ENCODE assay signal across 18 cellular contexts in genomic region chr16:1548234-1548633, GRCh38. TPM values are rescaled to one million over a fixed set of nuclear protein-coding genes. Genes with fewer than 3 reads are reported as not detected.
DNase-seq lines count a peak whose midpoint lies in the region; ATAC-seq, FAIRE-seq and TF ChIP-seq lines count a peak whose summit lies in the region.
"Had no signal": no experiment of that assay in that cellular context is flagged by ENCODE, and none has a peak within 500 bp of the region (broad histone marks: within the 10 kb centered on the region; RNA-seq: fewer than 3 reads in every experiment).

No MANE protein-coding gene starts in this region.

- H3K4me3 Mint-ChIP-seq in activated CD4-positive, alpha-beta T cell treated with anti-CD3 and anti-CD28 coated beads, Interleukin-2, amount 10 ng/mL, durations not matched to agents 24 days and 14 days: no peak overlapping the region
- no peak overlapping the region for H3K4me3 Mint-ChIP-seq in stimulated activated naive CD8-positive, alpha-beta T cell treated with anti-CD3 and anti-CD28 coated beads, Interleukin-15, amount 100 ng/mL, for 72 hours
- H3K4me3 Mint-ChIP-seq in CD14-positive monocyte: no peak overlapping the region

- H3K9me3 Mint-ChIP-seq in activated CD4-positive, alpha-beta T cell treated with anti-CD3 and anti-CD28 coated beads, Interleukin-2, amount 10 ng/mL, durations not matched to agents 24 days and 14 days: no peaks in the 10 kb centered on the region
- no peaks in the 10 kb centered on the region for H3K9me3 Mint-ChIP-seq in stimulated activated naive CD8-positive, alpha-beta T cell treated with anti-CD3 and anti-CD28 coated beads, Interleukin-15, amount 100 ng/mL, for 72 hours
- peaks cover 0 to 2% (median 0%) of the 10 kb centered on the region in 7 donors for H3K9me3 Mint-ChIP-seq in CD14-positive monocyte
- H3K9me3 Mint-ChIP-seq: activated T-helper 2 cell treated with anti-CD3 and anti-CD28 coated beads, Interferon-gamma antibody, Interleukin-2, Interleukin-4, amounts not matched to agents 10 μg/mL and 5 μg/mL and 100 μg/mL, durations not matched to agents 14 hours and 24 hours and 36 hours had no signal

- peak overlapping the region; percentile 47 for H3K4me2 ChIP-seq in keratinocyte (ENCODE audit: control insufficient read depth, extremely low read depth, insufficient read depth, low read depth, low read length)
- H3K4me2 ChIP-seq: A549 had no signal

- no peaks in the 10 kb centered on the region for H3K27me3 Mint-ChIP-seq in activated CD4-positive, alpha-beta T cell treated with anti-CD3 and anti-CD28 coated beads, Interleukin-2, amount 10 ng/mL, durations not matched to agents 24 days and 14 days
- H3K27me3 Mint-ChIP-seq in stimulated activated naive CD8-positive, alpha-beta T cell treated with anti-CD3 and anti-CD28 coated beads, Interleukin-15, amount 100 ng/mL, for 72 hours: no peaks in the 10 kb centered on the region
- H3K27me3 Mint-ChIP-seq in CD14-positive monocyte (ENCODE audit: low read depth in 3 of 3): peaks cover 0 to 1% (median 0%) of the 10 kb centered on the region in 3 donors

- no peaks in the 10 kb centered on the region for H4K20me1 ChIP-seq in keratinocyte (ENCODE audit: control insufficient read depth, extremely low read depth, insufficient read depth, low read length)

- no peaks in the 10 kb centered on the region for H3K9me3 ChIP-seq in keratinocyte (ENCODE audit: control insufficient read depth, low read depth, low read length)
- H3K9me3 ChIP-seq: A549 had no signal

- H3K4me3 ChIP-seq in astrocyte of the spinal cord (ENCODE audit: low read depth, low read length) (no peak overlapping the region), keratinocyte (ENCODE audit: control insufficient read depth in 2 of 3, extremely low read depth in 1 of 3, insufficient read depth in 2 of 3, low read depth in 1 of 3, low read length in 3 of 3) (no peak overlapping the region)
- H3K4me3 ChIP-seq: A549 had no signal

- no peak overlapping the region for H3K9ac ChIP-seq in keratinocyte (ENCODE audit: control insufficient read depth, extremely low read depth, insufficient read depth, low read length)

- no peak for TF ChIP-seq CTCF in astrocyte of the spinal cord (IDR thresholded peaks at IDR 0.05; ENCODE audit: low read depth, low read length)
- no peak for TF ChIP-seq CTCF in keratinocyte (optimal IDR thresholded peaks at IDR 0.05 in 1 of 3, IDR thresholded peaks at IDR 0.05 in 1 of 3, conservative IDR thresholded peaks at IDR 0.05 in 1 of 3; ENCODE audit: extremely low read depth in 1 of 3, insufficient read depth in 2 of 3, low read length in 3 of 3)
- no peak for TF ChIP-seq CTCF in CD14-positive monocyte (IDR thresholded peaks at IDR 0.05)

- H3K27me3 ChIP-seq in keratinocyte (ENCODE audit: control insufficient read depth, extremely low read depth, insufficient read depth, low read length): no peaks in the 10 kb centered on the region

- intact Hi-C loops in activated CD4-positive, alpha-beta T cell treated with anti-CD3 and anti-CD28 coated beads, Interleukin-2, amount 10 ng/mL, durations not matched to agents 24 days and 14 days (cut with micrococcal nuclease): no loop called here
- intact Hi-C loops in CD14-positive monocyte (cut with micrococcal nuclease): loop anchor here in 1 of 2 donors (10.0 kb wide), 1 partner anchor 57 kb away; no protein-coding TSS in a partner anchor

- dilution Hi-C loops in keratinocyte (cut with MboI; ENCODE audit: extremely low pct_ligation_motif_present, low sequenced_read_pairs): no loop called here

- FAIRE-seq in keratinocyte (lab: Jason Lieb, UNC): no peak
- FAIRE-seq: A549, GM12891, H54 had no signal

- H2AFZ ChIP-seq in keratinocyte (ENCODE audit: control insufficient read depth, low read length): no peak overlapping the region

- peak overlapping the region; percentile 25 for H3K27ac Mint-ChIP-seq in activated CD4-positive, alpha-beta T cell treated with anti-CD3 and anti-CD28 coated beads, Interleukin-2, amount 10 ng/mL, durations not matched to agents 24 days and 14 days
- peak overlapping the region; percentile 17 to 87 for H3K27ac Mint-ChIP-seq in stimulated activated naive CD8-positive, alpha-beta T cell treated with anti-CD3 and anti-CD28 coated beads, Interleukin-15, amount 100 ng/mL, for 72 hours
- no peak overlapping the region for H3K27ac Mint-ChIP-seq in CD14-positive monocyte
- H3K27ac Mint-ChIP-seq: activated T-helper 2 cell treated with anti-CD3 and anti-CD28 coated beads, Interferon-gamma antibody, Interleukin-2, Interleukin-4, amounts not matched to agents 10 μg/mL and 5 μg/mL and 100 μg/mL, durations not matched to agents 14 hours and 24 hours and 36 hours had no signal

- ATAC-seq in stimulated activated naive CD8-positive, alpha-beta T cell treated with anti-CD3 and anti-CD28 coated beads, Interleukin-15, amount 100 ng/mL, for 72 hours: no peak
- ATAC-seq: A549 had no signal

- peaks cover 18% of the 10 kb centered on the region for H3K4me1 Mint-ChIP-seq in activated CD4-positive, alpha-beta T cell treated with anti-CD3 and anti-CD28 coated beads, Interleukin-2, amount 10 ng/mL, durations not matched to agents 24 days and 14 days
- peaks cover 88% of the 10 kb centered on the region for H3K4me1 Mint-ChIP-seq in stimulated activated naive CD8-positive, alpha-beta T cell treated with anti-CD3 and anti-CD28 coated beads, Interleukin-15, amount 100 ng/mL, for 72 hours
- H3K4me1 Mint-ChIP-seq in CD14-positive monocyte: peaks cover 28% of the 10 kb centered on the region

- peaks cover 30% of the 10 kb centered on the region for H3K4me1 ChIP-seq in keratinocyte (ENCODE audit: control insufficient read depth, extremely low read depth, insufficient read depth, low read length)

- no peak overlapping the region for H3K27ac ChIP-seq in keratinocyte (ENCODE audit: control insufficient read depth, insufficient read depth, low read length)
- H3K27ac ChIP-seq: A549 had no signal

- in situ Hi-C loops in astrocyte of the spinal cord (cut with HindIII; ENCODE audit: low sequenced_read_pairs): no loop called here

- peaks cover 40% of the 10 kb centered on the region for H3K36me3 Mint-ChIP-seq in activated CD4-positive, alpha-beta T cell treated with anti-CD3 and anti-CD28 coated beads, Interleukin-2, amount 10 ng/mL, durations not matched to agents 24 days and 14 days (ENCODE audit: low read depth)
- H3K36me3 Mint-ChIP-seq in CD14-positive monocyte: peaks cover 0 to 17% of the 10 kb centered on the region in 2 donors

- DNase-seq in activated CD4-positive, alpha-beta T cell treated with anti-CD3 and anti-CD28 coated beads, Interleukin-2, amount 10 ng/mL, durations not matched to agents 24 days and 14 days: no peak
- no peak for DNase-seq in activated CD4-positive, alpha-beta T cell treated with anti-CD3 and anti-CD28 coated beads, Interleukin-2, amount 50 U/mL, for 4 hours
- DNase-seq in astrocyte of the spinal cord (ENCODE audit: low read depth, low spot score): peak; percentile 36
- no peak for DNase-seq in keratinocyte (ENCODE audit: low read depth, low spot score)
- no peak for DNase-seq in stimulated activated naive CD8-positive, alpha-beta T cell treated with anti-CD3 and anti-CD28 coated beads, Interleukin-15, amount 100 ng/mL, for 72 hours
- no peak for DNase-seq in EL
- no peak for DNase-seq in OCI-M1 (lab: John Stamatoyannopoulos, UW)
- DNase-seq in CD14-positive monocyte (ENCODE audit: low spot score): no peak
- DNase-seq: cortex of kidney, DMS53, mesenchymal stem cell, NCI-H146, SHP77 treated with DMSO at 0.1 percent for 48 hours had no signal

- H3K36me3 ChIP-seq in keratinocyte (ENCODE audit: control insufficient read depth in 2 of 2, extremely low read depth in 1 of 2, insufficient read depth in 2 of 2, low read length in 2 of 2): peaks cover 0 to 2% of the 10 kb centered on the region in 2 experiments

- H3K9me1 ChIP-seq in keratinocyte (ENCODE audit: control insufficient read depth, extremely low read depth, insufficient read depth, low read length): no peaks in the 10 kb centered on the region

- H3K79me2 ChIP-seq in keratinocyte (ENCODE audit: control insufficient read depth, insufficient read depth, low read length): no peaks in the 10 kb centered on the region

RNA-seq across cellular contexts. Expression of gene TMEM204, which starts 14.8 kb away (rescaled TPM):
- 19.9 and 20.8 TPM in 2 replicates for total RNA-seq in activated CD4-positive, alpha-beta T cell treated with anti-CD3 and anti-CD28 coated beads, Interleukin-2, amount 10 ng/mL, durations not matched to agents 24 days and 14 days
- polyA plus RNA-seq in keratinocyte: 0.86 to 1.3 TPM (median 1.0 TPM) in 3 replicates
- polyA plus RNA-seq in keratinocyte (2011; ENCODE audit: low read depth): not detected
- 0.69 and 1.2 TPM in 2 replicates for polyA plus RNA-seq in keratinocyte (2011; cell fraction: cytosol; rRNA removed)
- polyA plus RNA-seq in keratinocyte (2011; cell fraction: nucleus; rRNA removed): 0.60 and 0.80 TPM in 2 replicates
- polyA plus RNA-seq in keratinocyte (2012; ENCODE audit: low replicate concordance): 0.08 and 1.6 TPM in 2 replicates
- 1.1 to 1.7 TPM in 2 of 3 replicates, not detected in the other for polyA minus RNA-seq in keratinocyte
- 0.96 TPM for polyA minus RNA-seq in keratinocyte (2011; cell fraction: cytosol; rRNA and poly(A)+ RNA removed)
- polyA minus RNA-seq in keratinocyte (2011; cell fraction: nucleus; rRNA and poly(A)+ RNA removed): 0.39 and 0.53 TPM in 2 replicates
- 1 to 10 TPM; 1.3 to 1.5 TPM for polyA plus RNA-seq in CD14-positive monocyte
- polyA plus RNA-seq: A549 had no signal

RNA-seq across cellular contexts. Expression of gene TELO2, which starts 55.1 kb away (rescaled TPM):
- 91.4 and 101 TPM in 2 replicates for total RNA-seq in activated CD4-positive, alpha-beta T cell treated with anti-CD3 and anti-CD28 coated beads, Interleukin-2, amount 10 ng/mL, durations not matched to agents 24 days and 14 days
- polyA plus RNA-seq in keratinocyte (7.9 to 11.3 TPM (median 11.3 TPM) in 3 replicates), CD14-positive monocyte (10 to 100 TPM in 1 of 2 donors, 1 to 10 TPM in 1; 7.3 to 11.4 TPM)
- polyA plus RNA-seq in keratinocyte (2011; ENCODE audit: low read depth): 4.3 TPM
- 2.7 and 7.5 TPM in 2 replicates for polyA plus RNA-seq in keratinocyte (2011; cell fraction: cytosol; rRNA removed)
- polyA plus RNA-seq in keratinocyte (2011; cell fraction: nucleus; rRNA removed): 36.3 and 41.6 TPM in 2 replicates
- 9.1 and 18.3 TPM in 2 replicates for polyA plus RNA-seq in keratinocyte (2012; ENCODE audit: low replicate concordance)
- 4.9 to 14.3 TPM (median 5.1 TPM) in 3 replicates for polyA minus RNA-seq in keratinocyte
- polyA minus RNA-seq in keratinocyte (2011; cell fraction: cytosol; rRNA and poly(A)+ RNA removed): 15.3 TPM
- 17.3 and 18.2 TPM in 2 replicates for polyA minus RNA-seq in keratinocyte (2011; cell fraction: nucleus; rRNA and poly(A)+ RNA removed)

RNA-seq across cellular contexts. Expression of gene PTX4, which starts 59.5 kb away (rescaled TPM):
- total RNA-seq in activated CD4-positive, alpha-beta T cell treated with anti-CD3 and anti-CD28 coated beads, Interleukin-2, amount 10 ng/mL, durations not matched to agents 24 days and 14 days: not detected in 2 replicates
- polyA plus RNA-seq in keratinocyte (not detected in 3 replicates), CD14-positive monocyte (not detected)
- polyA plus RNA-seq in keratinocyte (2011; ENCODE audit: low read depth): not detected
- polyA plus RNA-seq in keratinocyte (2011; cell fraction: cytosol; rRNA removed): not detected in 2 replicates
- not detected in 2 replicates for polyA plus RNA-seq in keratinocyte (2011; cell fraction: nucleus; rRNA removed)
- not detected in 2 replicates for polyA plus RNA-seq in keratinocyte (2012; ENCODE audit: low replicate concordance)
- not detected in 3 replicates for polyA minus RNA-seq in keratinocyte
- not detected for polyA minus RNA-seq in keratinocyte (2011; cell fraction: cytosol; rRNA and poly(A)+ RNA removed)
- not detected in 2 replicates for polyA minus RNA-seq in keratinocyte (2011; cell fraction: nucleus; rRNA and poly(A)+ RNA removed)
- total RNA-seq: activated T-helper 2 cell treated with anti-CD3 and anti-CD28 coated beads, Interferon-gamma antibody, Interleukin-2, Interleukin-4, amounts not matched to agents 10 μg/mL and 5 μg/mL and 100 μg/mL, durations not matched to agents 14 hours and 24 hours and 36 hours; temporal lobe had no signal
- polyA plus RNA-seq: A549 had no signal

Comparison
In these comparisons a context has a peak if more than half of its experiments do, and no peak if none do; other contexts are left out.
1. H3K27ac Mint-ChIP-seq: peak in activated CD4-positive, alpha-beta T cell treated with anti-CD3 and anti-CD28 coated beads, Interleukin-2, amount 10 ng/mL, durations not matched to agents 24 days and 14 days (single experiment) and stimulated activated naive CD8-positive, alpha-beta T cell treated with anti-CD3 and anti-CD28 coated beads, Interleukin-15, amount 100 ng/mL, for 72 hours (2 of 2); none in CD14-positive monocyte (0 of 7).